ENCODE assay signal across 1 cellular context in genomic region chr1:31878018-31878417, GRCh38.
TF ChIP-seq lines count a peak whose summit lies in the region.

No MANE protein-coding gene starts in this region.

TF ChIP-seq in K562, 482 proteins besides CTCF, POLR2A, EP300 and RAD21 (continued from another document):
- TF ChIP-seq ZNF609 (CRISPR knock-in tag; IDR thresholded peaks at IDR 0.05; ENCODE audit: borderline replicate concordance) (no peak), NELFE (IDR thresholded peaks at IDR 0.05; ENCODE audit: insufficient read depth, insufficient read length) (no peak), ZNF384 (IDR thresholded peaks at IDR 0.05; ENCODE audit: low read depth, low read length) (no peak), VEZF1 (CRISPR knock-in tag; IDR thresholded peaks at IDR 0.05) (no peak), HBP1 (CRISPR knock-in tag; IDR thresholded peaks at IDR 0.05) (no peak), RNF2 (IDR thresholded peaks at IDR 0.05) (no peak), KLF16 (IDR thresholded peaks at IDR 0.05) (no peak), RFX1 (IDR thresholded peaks at IDR 0.05) (no peak), FOS (IDR thresholded peaks at IDR 0.05; ENCODE audit: extremely low read depth, insufficient read length) (no peak)
